ENCODE assay signal across 2 cellular contexts in the genomic region with DNA sequence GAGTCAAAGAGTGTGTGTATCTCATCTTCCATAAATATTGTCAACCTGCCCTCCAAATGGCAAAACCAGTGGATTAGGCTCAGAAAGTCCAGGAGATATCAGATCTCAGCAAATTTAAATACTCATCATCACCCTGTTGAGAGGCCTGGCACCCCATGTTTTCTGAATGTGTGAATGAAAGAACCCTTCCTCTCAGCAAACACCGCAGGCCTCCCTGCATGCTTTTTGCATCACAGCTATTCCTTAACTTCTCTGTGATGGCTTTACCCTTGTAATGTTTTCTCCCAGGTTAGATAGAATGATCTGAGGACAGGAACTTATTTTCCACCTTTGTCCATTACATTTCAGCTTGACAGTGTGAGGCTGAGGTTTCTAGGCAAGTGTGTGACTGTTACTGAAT.
TF ChIP-seq lines count a peak whose summit lies in the region.

No MANE protein-coding gene starts in this region.

TF ChIP-seq in GM23338, 12 proteins besides CTCF, POLR2A, EP300 and RAD21 (continued from another document):
- TF ChIP-seq, protein P1, sequence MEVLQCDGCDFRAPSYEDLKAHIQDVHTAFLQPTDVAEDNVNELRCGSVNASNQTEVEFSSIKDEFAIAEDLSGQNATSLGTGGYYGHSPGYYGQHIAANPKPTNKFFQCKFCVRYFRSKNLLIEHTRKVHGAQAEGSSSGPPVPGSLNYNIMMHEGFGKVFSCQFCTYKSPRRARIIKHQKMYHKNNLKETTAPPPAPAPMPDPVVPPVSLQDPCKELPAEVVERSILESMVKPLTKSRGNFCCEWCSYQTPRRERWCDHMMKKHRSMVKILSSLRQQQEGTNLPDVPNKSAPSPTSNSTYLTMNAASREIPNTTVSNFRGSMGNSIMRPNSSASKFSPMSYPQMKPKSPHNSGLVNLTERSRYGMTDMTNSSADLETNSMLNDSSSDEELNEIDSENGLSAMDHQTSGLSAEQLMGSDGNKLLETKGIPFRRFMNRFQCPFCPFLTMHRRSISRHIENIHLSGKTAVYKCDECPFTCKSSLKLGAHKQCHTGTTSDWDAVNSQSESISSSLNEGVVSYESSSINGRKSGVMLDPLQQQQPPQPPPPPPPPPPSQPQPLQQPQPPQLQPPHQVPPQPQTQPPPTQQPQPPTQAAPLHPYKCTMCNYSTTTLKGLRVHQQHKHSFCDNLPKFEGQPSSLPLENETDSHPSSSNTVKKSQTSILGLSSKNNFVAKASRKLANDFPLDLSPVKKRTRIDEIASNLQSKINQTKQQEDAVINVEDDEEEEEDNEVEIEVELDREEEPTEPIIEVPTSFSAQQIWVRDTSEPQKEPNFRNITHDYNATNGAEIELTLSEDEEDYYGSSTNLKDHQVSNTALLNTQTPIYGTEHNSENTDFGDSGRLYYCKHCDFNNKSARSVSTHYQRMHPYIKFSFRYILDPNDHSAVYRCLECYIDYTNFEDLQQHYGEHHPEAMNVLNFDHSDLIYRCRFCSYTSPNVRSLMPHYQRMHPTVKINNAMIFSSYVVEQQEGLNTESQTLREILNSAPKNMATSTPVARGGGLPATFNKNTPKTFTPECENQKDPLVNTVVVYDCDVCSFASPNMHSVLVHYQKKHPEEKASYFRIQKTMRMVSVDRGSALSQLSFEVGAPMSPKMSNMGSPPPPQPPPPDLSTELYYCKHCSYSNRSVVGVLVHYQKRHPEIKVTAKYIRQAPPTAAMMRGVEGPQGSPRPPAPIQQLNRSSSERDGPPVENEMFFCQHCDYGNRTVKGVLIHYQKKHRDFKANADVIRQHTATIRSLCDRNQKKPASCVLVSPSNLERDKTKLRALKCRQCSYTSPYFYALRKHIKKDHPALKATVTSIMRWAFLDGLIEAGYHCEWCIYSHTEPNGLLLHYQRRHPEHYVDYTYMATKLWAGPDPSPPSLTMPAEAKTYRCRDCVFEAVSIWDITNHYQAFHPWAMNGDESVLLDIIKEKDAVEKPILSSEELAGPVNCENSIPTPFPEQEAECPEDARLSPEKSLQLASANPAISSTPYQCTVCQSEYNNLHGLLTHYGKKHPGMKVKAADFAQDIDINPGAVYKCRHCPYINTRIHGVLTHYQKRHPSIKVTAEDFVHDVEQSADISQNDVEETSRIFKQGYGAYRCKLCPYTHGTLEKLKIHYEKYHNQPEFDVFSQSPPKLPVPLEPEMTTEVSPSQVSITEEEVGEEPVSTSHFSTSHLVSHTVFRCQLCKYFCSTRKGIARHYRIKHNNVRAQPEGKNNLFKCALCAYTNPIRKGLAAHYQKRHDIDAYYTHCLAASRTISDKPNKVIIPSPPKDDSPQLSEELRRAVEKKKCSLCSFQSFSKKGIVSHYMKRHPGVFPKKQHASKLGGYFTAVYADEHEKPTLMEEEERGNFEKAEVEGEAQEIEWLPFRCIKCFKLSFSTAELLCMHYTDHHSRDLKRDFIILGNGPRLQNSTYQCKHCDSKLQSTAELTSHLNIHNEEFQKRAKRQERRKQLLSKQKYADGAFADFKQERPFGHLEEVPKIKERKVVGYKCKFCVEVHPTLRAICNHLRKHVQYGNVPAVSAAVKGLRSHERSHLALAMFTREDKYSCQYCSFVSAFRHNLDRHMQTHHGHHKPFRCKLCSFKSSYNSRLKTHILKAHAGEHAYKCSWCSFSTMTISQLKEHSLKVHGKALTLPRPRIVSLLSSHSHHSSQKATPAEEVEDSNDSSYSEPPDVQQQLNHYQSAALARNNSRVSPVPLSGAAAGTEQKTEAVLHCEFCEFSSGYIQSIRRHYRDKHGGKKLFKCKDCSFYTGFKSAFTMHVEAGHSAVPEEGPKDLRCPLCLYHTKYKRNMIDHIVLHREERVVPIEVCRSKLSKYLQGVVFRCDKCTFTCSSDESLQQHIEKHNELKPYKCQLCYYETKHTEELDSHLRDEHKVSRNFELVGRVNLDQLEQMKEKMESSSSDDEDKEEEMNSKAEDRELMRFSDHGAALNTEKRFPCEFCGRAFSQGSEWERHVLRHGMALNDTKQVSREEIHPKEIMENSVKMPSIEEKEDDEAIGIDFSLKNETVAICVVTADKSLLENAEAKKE (CRISPR knock-in tag; IDR thresholded peaks at IDR 0.05), result peak; percentile 13; the same call in 1 of the 2 replicates
- TF ChIP-seq POLR2AphosphoS5 (IDR thresholded peaks at IDR 0.05; ENCODE audit: low read depth), result no peak

TF ChIP-seq in WTC11, 78 proteins besides CTCF, POLR2A, EP300 and RAD21 (continued from another document):
- TF ChIP-seq, protein P2, sequence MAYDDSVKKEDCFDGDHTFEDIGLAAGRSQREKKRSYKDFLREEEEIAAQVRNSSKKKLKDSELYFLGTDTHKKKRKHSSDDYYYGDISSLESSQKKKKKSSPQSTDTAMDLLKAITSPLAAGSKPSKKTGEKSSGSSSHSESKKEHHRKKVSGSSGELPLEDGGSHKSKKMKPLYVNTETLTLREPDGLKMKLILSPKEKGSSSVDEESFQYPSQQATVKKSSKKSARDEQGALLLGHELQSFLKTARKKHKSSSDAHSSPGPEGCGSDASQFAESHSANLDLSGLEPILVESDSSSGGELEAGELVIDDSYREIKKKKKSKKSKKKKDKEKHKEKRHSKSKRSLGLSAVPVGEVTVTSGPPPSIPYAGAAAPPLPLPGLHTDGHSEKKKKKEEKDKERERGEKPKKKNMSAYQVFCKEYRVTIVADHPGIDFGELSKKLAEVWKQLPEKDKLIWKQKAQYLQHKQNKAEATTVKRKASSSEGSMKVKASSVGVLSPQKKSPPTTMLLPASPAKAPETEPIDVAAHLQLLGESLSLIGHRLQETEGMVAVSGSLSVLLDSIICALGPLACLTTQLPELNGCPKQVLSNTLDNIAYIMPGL (CRISPR knock-in tag; IDR thresholded peaks at IDR 0.05), result no peak
- no peak for TF ChIP-seq EMX1 (CRISPR knock-in tag; IDR thresholded peaks at IDR 0.05)
- TF ChIP-seq, protein P3, sequence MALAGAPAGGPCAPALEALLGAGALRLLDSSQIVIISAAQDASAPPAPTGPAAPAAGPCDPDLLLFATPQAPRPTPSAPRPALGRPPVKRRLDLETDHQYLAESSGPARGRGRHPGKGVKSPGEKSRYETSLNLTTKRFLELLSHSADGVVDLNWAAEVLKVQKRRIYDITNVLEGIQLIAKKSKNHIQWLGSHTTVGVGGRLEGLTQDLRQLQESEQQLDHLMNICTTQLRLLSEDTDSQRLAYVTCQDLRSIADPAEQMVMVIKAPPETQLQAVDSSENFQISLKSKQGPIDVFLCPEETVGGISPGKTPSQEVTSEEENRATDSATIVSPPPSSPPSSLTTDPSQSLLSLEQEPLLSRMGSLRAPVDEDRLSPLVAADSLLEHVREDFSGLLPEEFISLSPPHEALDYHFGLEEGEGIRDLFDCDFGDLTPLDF (CRISPR knock-in tag; IDR thresholded peaks at IDR 0.05), result no peak
- TF ChIP-seq ZNF671 (CRISPR knock-in tag; IDR thresholded peaks at IDR 0.05), result no peak
- no peak for TF ChIP-seq HMGA2 (CRISPR knock-in tag; IDR thresholded peaks at IDR 0.05)
- TF ChIP-seq, protein P4, sequence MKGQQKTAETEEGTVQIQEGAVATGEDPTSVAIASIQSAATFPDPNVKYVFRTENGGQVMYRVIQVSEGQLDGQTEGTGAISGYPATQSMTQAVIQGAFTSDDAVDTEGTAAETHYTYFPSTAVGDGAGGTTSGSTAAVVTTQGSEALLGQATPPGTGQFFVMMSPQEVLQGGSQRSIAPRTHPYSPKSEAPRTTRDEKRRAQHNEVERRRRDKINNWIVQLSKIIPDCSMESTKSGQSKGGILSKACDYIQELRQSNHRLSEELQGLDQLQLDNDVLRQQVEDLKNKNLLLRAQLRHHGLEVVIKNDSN (CRISPR knock-in tag; IDR thresholded peaks at IDR 0.05), result no peak
- TF ChIP-seq, protein P5, sequence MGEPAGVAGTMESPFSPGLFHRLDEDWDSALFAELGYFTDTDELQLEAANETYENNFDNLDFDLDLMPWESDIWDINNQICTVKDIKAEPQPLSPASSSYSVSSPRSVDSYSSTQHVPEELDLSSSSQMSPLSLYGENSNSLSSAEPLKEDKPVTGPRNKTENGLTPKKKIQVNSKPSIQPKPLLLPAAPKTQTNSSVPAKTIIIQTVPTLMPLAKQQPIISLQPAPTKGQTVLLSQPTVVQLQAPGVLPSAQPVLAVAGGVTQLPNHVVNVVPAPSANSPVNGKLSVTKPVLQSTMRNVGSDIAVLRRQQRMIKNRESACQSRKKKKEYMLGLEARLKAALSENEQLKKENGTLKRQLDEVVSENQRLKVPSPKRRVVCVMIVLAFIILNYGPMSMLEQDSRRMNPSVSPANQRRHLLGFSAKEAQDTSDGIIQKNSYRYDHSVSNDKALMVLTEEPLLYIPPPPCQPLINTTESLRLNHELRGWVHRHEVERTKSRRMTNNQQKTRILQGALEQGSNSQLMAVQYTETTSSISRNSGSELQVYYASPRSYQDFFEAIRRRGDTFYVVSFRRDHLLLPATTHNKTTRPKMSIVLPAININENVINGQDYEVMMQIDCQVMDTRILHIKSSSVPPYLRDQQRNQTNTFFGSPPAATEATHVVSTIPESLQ (CRISPR knock-in tag; IDR thresholded peaks at IDR 0.05), result no peak
- TF ChIP-seq, protein P6, sequence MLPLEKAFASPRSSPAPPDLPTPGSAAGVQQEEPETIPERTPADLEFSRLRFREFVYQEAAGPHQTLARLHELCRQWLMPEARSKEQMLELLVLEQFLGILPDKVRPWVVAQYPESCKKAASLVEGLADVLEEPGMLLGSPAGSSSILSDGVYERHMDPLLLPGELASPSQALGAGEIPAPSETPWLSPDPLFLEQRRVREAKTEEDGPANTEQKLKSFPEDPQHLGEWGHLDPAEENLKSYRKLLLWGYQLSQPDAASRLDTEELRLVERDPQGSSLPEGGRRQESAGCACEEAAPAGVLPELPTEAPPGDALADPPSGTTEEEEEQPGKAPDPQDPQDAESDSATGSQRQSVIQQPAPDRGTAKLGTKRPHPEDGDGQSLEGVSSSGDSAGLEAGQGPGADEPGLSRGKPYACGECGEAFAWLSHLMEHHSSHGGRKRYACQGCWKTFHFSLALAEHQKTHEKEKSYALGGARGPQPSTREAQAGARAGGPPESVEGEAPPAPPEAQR (CRISPR knock-in tag; IDR thresholded peaks at IDR 0.05), result no peak
- TF ChIP-seq, protein P7, sequence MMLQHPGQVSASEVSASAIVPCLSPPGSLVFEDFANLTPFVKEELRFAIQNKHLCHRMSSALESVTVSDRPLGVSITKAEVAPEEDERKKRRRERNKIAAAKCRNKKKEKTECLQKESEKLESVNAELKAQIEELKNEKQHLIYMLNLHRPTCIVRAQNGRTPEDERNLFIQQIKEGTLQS (CRISPR knock-in tag; conservative IDR thresholded peaks at IDR 0.05), result no peak
